In the genomic region with DNA sequence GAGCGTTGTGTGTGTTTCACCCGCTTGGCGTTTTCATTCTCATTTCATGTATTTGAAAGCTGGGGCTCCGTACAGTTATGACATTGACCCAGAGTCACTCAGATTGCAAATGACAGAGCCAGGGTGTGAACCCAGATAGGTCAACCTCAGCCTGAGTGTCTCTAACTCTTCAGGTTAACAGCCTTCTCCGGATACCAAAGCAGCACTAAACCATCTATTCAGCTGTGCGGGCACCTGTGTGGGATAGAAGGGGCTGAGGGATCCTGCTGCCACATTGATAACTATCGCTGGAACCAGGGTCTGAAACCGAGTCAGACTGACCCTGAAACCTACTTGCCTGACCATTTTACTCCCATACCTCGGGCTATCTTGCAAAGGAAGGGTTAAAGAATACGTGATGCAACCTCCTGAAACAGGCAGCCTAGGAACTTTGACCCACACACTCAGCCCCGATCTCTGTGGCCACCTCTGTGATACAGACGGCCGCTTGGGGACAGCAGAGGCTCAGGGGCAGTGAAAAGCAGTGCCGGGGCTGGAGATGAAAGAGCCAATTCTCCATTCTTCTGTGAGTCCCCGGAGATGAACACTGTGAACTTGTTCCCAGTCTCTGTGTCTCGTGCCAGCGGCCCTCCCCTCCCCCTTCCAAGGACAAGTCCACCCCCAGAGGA, we compare ENCODE assay signal across 1 cellular context.
TF ChIP-seq lines count a peak whose summit lies in the region.

No MANE protein-coding gene starts in this region.

TF ChIP-seq in HepG2, 621 proteins besides CTCF, POLR2A, EP300 and RAD21 (continued from another document and continues in another):
- TF ChIP-seq, protein P1, sequence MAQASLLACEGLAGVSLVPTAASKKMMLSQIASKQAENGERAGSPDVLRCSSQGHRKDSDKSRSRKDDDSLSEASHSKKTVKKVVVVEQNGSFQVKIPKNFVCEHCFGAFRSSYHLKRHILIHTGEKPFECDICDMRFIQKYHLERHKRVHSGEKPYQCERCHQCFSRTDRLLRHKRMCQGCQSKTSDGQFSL (CRISPR knock-in tag; IDR thresholded peaks at IDR 0.05) = no peak
- TF ChIP-seq CBX1 (IDR thresholded peaks at IDR 0.05; ENCODE audit: low read depth) = peak; percentile 72
- TF ChIP-seq, protein P2, sequence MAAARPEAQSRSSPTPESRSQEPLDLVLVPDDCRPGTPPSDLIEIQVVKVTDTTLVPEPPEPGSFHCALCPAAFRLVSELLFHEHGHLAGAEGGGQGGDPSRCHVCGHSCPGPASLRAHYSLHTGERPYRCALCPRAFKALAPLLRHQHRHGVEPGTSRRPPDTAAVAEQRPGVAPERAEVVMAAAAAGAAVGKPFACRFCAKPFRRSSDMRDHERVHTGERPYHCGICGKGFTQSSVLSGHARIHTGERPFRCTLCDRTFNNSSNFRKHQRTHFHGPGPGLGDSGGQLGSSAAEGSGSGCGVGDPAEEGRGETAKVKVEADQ (CRISPR knock-in tag; IDR thresholded peaks at IDR 0.05; ENCODE audit: borderline replicate concordance) = peak; percentile 77; the same call in 1 of the 2 replicates
- peak; percentile 81 for TF ChIP-seq GATAD1 (CRISPR knock-in tag; IDR thresholded peaks at IDR 0.05)
- TF ChIP-seq TBL1XR1 (IDR thresholded peaks at IDR 0.05; ENCODE audit: borderline replicate concordance, low read length, partially characterized antibody) = peak; percentile 90
- peak; percentile 85 for TF ChIP-seq JUND (CRISPR knock-in tag; IDR thresholded peaks at IDR 0.05)
- TF ChIP-seq ZFP1 (CRISPR knock-in tag; IDR thresholded peaks at IDR 0.05) = peak; percentile 81
- TF ChIP-seq ZNF367 (CRISPR knock-in tag; IDR thresholded peaks at IDR 0.05; ENCODE audit: borderline replicate concordance) = no peak
- TF ChIP-seq, protein P3, sequence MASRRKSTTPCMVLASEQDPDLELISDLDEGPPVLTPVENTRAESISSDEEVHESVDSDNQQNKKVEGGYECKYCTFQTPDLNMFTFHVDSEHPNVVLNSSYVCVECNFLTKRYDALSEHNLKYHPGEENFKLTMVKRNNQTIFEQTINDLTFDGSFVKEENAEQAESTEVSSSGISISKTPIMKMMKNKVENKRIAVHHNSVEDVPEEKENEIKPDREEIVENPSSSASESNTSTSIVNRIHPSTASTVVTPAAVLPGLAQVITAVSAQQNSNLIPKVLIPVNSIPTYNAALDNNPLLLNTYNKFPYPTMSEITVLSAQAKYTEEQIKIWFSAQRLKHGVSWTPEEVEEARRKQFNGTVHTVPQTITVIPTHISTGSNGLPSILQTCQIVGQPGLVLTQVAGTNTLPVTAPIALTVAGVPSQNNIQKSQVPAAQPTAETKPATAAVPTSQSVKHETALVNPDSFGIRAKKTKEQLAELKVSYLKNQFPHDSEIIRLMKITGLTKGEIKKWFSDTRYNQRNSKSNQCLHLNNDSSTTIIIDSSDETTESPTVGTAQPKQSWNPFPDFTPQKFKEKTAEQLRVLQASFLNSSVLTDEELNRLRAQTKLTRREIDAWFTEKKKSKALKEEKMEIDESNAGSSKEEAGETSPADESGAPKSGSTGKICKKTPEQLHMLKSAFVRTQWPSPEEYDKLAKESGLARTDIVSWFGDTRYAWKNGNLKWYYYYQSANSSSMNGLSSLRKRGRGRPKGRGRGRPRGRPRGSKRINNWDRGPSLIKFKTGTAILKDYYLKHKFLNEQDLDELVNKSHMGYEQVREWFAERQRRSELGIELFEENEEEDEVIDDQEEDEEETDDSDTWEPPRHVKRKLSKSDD (CRISPR knock-in tag; IDR thresholded peaks at IDR 0.05; ENCODE audit: low read depth) = peak; percentile 90
- TF ChIP-seq, protein P4, sequence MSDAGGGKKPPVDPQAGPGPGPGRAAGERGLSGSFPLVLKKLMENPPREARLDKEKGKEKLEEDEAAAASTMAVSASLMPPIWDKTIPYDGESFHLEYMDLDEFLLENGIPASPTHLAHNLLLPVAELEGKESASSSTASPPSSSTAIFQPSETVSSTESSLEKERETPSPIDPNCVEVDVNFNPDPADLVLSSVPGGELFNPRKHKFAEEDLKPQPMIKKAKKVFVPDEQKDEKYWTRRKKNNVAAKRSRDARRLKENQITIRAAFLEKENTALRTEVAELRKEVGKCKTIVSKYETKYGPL (CRISPR knock-in tag; IDR thresholded peaks at IDR 0.05) = no peak
- TF ChIP-seq, protein P5, sequence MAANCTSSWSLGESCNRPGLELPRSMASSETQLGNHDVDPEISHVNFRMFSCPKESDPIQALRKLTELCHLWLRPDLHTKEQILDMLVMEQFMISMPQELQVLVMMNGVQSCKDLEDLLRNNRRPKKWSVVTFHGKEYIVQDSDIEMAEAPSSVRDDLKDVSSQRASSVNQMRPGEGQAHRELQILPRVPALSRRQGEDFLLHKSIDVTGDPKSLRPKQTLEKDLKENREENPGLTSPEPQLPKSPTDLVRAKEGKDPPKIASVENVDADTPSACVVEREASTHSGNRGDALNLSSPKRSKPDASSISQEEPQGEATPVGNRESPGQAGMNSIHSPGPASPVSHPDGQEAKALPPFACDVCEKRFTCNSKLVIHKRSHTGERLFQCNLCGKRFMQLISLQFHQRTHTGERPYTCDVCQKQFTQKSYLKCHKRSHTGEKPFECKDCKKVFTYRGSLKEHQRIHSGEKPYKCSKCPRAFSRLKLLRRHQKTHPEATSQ (CRISPR knock-in tag; IDR thresholded peaks at IDR 0.05; ENCODE audit: borderline replicate concordance) = peak; percentile 94; the same call in 1 of the 2 replicates
- TF ChIP-seq REXO4 (CRISPR knock-in tag; IDR thresholded peaks at IDR 0.05; ENCODE audit: borderline replicate concordance) = no peak
- TF ChIP-seq ZNF816 (CRISPR knock-in tag; IDR thresholded peaks at IDR 0.05; ENCODE audit: borderline replicate concordance) = peak; percentile 40; the same call in 1 of the 2 replicates
- no peak for TF ChIP-seq HOXA7 (CRISPR knock-in tag; IDR thresholded peaks at IDR 0.05)
- no peak for TF ChIP-seq SNAI1 (CRISPR knock-in tag; IDR thresholded peaks at IDR 0.05; ENCODE audit: borderline replicate concordance)
- TF ChIP-seq THAP7 (CRISPR knock-in tag; IDR thresholded peaks at IDR 0.05) = no peak
- peak; percentile 2; the same call in 1 of the 2 replicates for TF ChIP-seq SRF (IDR thresholded peaks at IDR 0.05; ENCODE audit: low read depth, low read length)
- no peak for TF ChIP-seq TEAD2 (CRISPR knock-in tag; IDR thresholded peaks at IDR 0.05)
- TF ChIP-seq, protein P6, sequence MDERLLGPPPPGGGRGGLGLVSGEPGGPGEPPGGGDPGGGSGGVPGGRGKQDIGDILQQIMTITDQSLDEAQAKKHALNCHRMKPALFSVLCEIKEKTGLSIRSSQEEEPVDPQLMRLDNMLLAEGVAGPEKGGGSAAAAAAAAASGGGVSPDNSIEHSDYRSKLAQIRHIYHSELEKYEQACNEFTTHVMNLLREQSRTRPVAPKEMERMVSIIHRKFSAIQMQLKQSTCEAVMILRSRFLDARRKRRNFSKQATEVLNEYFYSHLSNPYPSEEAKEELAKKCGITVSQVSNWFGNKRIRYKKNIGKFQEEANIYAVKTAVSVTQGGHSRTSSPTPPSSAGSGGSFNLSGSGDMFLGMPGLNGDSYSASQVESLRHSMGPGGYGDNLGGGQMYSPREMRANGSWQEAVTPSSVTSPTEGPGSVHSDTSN (CRISPR knock-in tag; IDR thresholded peaks at IDR 0.05) = no peak
- no peak for TF ChIP-seq ZNF790 (CRISPR knock-in tag; IDR thresholded peaks at IDR 0.05; ENCODE audit: borderline replicate concordance)
- TF ChIP-seq, protein P7, sequence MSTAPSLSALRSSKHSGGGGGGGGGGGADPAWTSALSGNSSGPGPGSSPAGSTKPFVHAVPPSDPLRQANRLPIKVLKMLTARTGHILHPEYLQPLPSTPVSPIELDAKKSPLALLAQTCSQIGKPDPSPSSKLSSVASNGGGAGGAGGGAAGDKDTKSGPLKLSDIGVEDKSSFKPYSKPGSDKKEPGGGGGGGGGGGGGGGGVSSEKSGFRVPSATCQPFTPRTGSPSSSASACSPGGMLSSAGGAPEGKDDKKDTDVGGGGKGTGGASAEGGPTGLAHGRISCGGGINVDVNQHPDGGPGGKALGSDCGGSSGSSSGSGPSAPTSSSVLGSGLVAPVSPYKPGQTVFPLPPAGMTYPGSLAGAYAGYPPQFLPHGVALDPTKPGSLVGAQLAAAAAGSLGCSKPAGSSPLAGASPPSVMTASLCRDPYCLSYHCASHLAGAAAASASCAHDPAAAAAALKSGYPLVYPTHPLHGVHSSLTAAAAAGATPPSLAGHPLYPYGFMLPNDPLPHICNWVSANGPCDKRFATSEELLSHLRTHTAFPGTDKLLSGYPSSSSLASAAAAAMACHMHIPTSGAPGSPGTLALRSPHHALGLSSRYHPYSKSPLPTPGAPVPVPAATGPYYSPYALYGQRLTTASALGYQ (CRISPR knock-in tag; IDR thresholded peaks at IDR 0.05) = peak; percentile 29; the same call in 1 of the 2 replicates
- TF ChIP-seq GFI1 (CRISPR knock-in tag; IDR thresholded peaks at IDR 0.05; ENCODE audit: borderline replicate concordance) = no peak
- TF ChIP-seq NR2C2 (CRISPR knock-in tag; IDR thresholded peaks at IDR 0.05; ENCODE audit: borderline replicate concordance) = peak; percentile 94
- TF ChIP-seq KLF9 (CRISPR knock-in tag; IDR thresholded peaks at IDR 0.05; ENCODE audit: low read depth) = peak; percentile 63; the same call in 1 of the 2 replicates
- peak; percentile 66; the same call in 1 of the 2 replicates for TF ChIP-seq ZNF335 (CRISPR knock-in tag; IDR thresholded peaks at IDR 0.05)
- TF ChIP-seq RBM22 (optimal IDR thresholded peaks at IDR 0.05; ENCODE audit: low read length) = no peak
- peak; percentile 87 for TF ChIP-seq MIXL1 (CRISPR knock-in tag; IDR thresholded peaks at IDR 0.05)
- TF ChIP-seq, protein P8, sequence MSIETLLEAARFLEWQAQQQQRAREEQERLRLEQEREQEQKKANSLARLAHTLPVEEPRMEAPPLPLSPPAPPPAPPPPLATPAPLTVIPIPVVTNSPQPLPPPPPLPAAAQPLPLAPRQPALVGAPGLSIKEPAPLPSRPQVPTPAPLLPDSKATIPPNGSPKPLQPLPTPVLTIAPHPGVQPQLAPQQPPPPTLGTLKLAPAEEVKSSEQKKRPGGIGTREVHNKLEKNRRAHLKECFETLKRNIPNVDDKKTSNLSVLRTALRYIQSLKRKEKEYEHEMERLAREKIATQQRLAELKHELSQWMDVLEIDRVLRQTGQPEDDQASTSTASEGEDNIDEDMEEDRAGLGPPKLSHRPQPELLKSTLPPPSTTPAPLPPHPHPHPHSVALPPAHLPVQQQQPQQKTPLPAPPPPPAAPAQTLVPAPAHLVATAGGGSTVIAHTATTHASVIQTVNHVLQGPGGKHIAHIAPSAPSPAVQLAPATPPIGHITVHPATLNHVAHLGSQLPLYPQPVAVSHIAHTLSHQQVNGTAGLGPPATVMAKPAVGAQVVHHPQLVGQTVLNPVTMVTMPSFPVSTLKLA (IDR thresholded peaks at IDR 0.05) = no peak
- TF ChIP-seq SIX1 (CRISPR knock-in tag; IDR thresholded peaks at IDR 0.05; ENCODE audit: borderline replicate concordance) = peak; percentile 52; the same call in 1 of the 2 replicates
- no peak for TF ChIP-seq PHB2 (IDR thresholded peaks at IDR 0.05; ENCODE audit: partially characterized antibody)
- TF ChIP-seq ARHGAP35 (CRISPR knock-in tag; IDR thresholded peaks at IDR 0.05; ENCODE audit: borderline replicate concordance) = no peak
- TF ChIP-seq, protein P9, sequence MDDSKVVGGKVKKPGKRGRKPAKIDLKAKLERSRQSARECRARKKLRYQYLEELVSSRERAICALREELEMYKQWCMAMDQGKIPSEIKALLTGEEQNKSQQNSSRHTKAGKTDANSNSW (CRISPR knock-in tag; IDR thresholded peaks at IDR 0.05; ENCODE audit: borderline replicate concordance) = no peak
- 0 out of 2 replicates have a peak, but pooled peaks have one; percentile 78 for TF ChIP-seq STAT5B (CRISPR knock-in tag; IDR thresholded peaks at IDR 0.05)
- TF ChIP-seq GLI4 (CRISPR knock-in tag; IDR thresholded peaks at IDR 0.05; ENCODE audit: borderline replicate concordance) = peak; percentile 61; the same call in 1 of the 2 replicates
- TF ChIP-seq SUZ12 (IDR thresholded peaks at IDR 0.05; ENCODE audit: low read depth, low read length) = no peak
- peak; percentile 81 for TF ChIP-seq FOXA3 (CRISPR knock-in tag; IDR thresholded peaks at IDR 0.05)
- no peak for TF ChIP-seq GZF1 (CRISPR knock-in tag; IDR thresholded peaks at IDR 0.05)
- no peak for TF ChIP-seq PAWR (CRISPR knock-in tag; IDR thresholded peaks at IDR 0.05; ENCODE audit: borderline replicate concordance)
- peak; percentile 60; the same call in 1 of the 2 replicates for TF ChIP-seq TFDP1 (CRISPR knock-in tag; IDR thresholded peaks at IDR 0.05; ENCODE audit: borderline replicate concordance)
- TF ChIP-seq, protein P10, sequence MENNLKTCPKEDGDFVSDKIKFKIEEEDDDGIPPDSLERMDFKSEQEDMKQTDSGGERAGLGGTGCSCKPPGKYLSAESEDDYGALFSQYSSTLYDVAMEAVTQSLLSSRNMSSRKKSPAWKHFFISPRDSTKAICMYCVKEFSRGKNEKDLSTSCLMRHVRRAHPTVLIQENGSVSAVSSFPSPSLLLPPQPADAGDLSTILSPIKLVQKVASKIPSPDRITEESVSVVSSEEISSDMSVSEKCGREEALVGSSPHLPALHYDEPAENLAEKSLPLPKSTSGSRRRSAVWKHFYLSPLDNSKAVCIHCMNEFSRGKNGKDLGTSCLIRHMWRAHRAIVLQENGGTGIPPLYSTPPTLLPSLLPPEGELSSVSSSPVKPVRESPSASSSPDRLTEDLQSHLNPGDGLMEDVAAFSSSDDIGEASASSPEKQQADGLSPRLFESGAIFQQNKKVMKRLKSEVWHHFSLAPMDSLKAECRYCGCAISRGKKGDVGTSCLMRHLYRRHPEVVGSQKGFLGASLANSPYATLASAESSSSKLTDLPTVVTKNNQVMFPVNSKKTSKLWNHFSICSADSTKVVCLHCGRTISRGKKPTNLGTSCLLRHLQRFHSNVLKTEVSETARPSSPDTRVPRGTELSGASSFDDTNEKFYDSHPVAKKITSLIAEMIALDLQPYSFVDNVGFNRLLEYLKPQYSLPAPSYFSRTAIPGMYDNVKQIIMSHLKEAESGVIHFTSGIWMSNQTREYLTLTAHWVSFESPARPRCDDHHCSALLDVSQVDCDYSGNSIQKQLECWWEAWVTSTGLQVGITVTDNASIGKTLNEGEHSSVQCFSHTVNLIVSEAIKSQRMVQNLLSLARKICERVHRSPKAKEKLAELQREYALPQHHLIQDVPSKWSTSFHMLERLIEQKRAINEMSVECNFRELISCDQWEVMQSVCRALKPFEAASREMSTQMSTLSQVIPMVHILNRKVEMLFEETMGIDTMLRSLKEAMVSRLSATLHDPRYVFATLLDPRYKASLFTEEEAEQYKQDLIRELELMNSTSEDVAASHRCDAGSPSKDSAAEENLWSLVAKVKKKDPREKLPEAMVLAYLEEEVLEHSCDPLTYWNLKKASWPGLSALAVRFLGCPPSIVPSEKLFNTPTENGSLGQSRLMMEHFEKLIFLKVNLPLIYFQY (CRISPR knock-in tag; IDR thresholded peaks at IDR 0.05; ENCODE audit: borderline replicate concordance) = peak; percentile 83
- peak; percentile 96; the same call in 1 of the 2 replicates for TF ChIP-seq ZNF230 (CRISPR knock-in tag; IDR thresholded peaks at IDR 0.05)
- TF ChIP-seq TRIM24 (CRISPR knock-in tag; IDR thresholded peaks at IDR 0.05) = peak; percentile 96
